ENCODE assay signal across 28 cellular contexts in genomic region chr9:131827821-131828369, GRCh38.
"Had no signal": no experiment of that assay in that cellular context is flagged by ENCODE, and none has a peak within 500 bp of the region (broad histone marks: within the 10 kb centered on the region; RNA-seq: fewer than 3 reads in every experiment).

No MANE protein-coding gene starts in this region.

- ATAC-seq: activated CD4-positive, CD25-positive, alpha-beta regulatory T cell treated with anti-CD3 and anti-CD28 coated beads, Interleukin-2, amount 50 U/mL, for 24 hours; activated CD8-positive, alpha-beta T cell treated with anti-CD3 and anti-CD28 coated beads for 36 hours; activated T-cell treated with anti-CD3 and anti-CD28 coated beads, Interleukin-2, amount 50 U/mL, for 4 hours; gastroesophageal sphincter; T-cell had no signal

- H3K4me3 ChIP-seq: esophagus squamous epithelium, gastroesophageal sphincter had no signal

- H3K27ac Mint-ChIP-seq: activated B cell treated with CpG ODN at 0.5 μM for 24 hours; activated CD8-positive, alpha-beta T cell treated with anti-CD3 and anti-CD28 coated beads for 36 hours; activated naive CD8-positive, alpha-beta T cell; activated T-helper 17 cell treated with anti-CD3 and anti-CD28 coated beads, Interleukin-2, amount 50 U/mL, for 72 hours; T-cell; T-helper 1 cell treated with Interleukin-12 subunit alpha and Interleukin-12 subunit beta and Interleukin-4 antibody, amounts not matched to agents 30 μg/mL and 1 μg/mL, for 36 hours had no signal

- H3K36me3 Mint-ChIP-seq: activated naive CD8-positive, alpha-beta T cell; T-cell had no signal

- DNase-seq: activated B cell treated with CpG ODN at 0.5 μM for 24 hours; activated CD4-positive, alpha-beta T cell treated with anti-CD3 and anti-CD28 coated beads for 48 hours; activated CD4-positive, alpha-beta T cell treated with anti-CD3 and anti-CD28 coated beads, Interleukin-2, amount 50 U/mL, for 1 hour; activated CD4-positive, alpha-beta T cell treated with anti-CD3 and anti-CD28 coated beads, Interleukin-2, amount 50 U/mL, for 48 hours; activated CD8-positive, alpha-beta memory T cell treated with anti-CD3 and anti-CD28 coated beads for 24 hours; activated CD8-positive, alpha-beta T cell treated with anti-CD3 and anti-CD28 coated beads for 36 hours; activated effector memory CD4-positive, alpha-beta T cell treated with Interleukin-2 at 50 U/mL for 16 hours; activated gamma-delta T cell treated with Interleukin-2 at 50 U/mL for 16 hours; activated naive CD4-positive, alpha-beta T cell treated with anti-CD3 and anti-CD28 coated beads, Interleukin-2, amount 50 U/mL, for 16 hours; activated naive CD4-positive, alpha-beta T cell treated with Interleukin-2 at 50 U/mL for 16 hours; activated T-cell treated with anti-CD3 and anti-CD28 coated beads, Interleukin-2, amount 50 U/mL, for 4 hours; amniotic stem cell; anterior cingulate cortex; brain microvascular endothelial cell; effector CD8-positive, alpha-beta T cell; esophagus squamous epithelium; foreskin melanocyte; SW 1271; T-cell; T-helper 9 cell; WERI-Rb-1 had no signal

- H3K4me1 Mint-ChIP-seq: activated B cell treated with CpG ODN at 0.5 μM for 24 hours; activated T-helper 17 cell treated with anti-CD3 and anti-CD28 coated beads, Interleukin-2, amount 50 U/mL, for 72 hours had no signal

- H3K9me3 Mint-ChIP-seq: activated B cell treated with CpG ODN at 0.5 μM for 24 hours; activated CD8-positive, alpha-beta T cell treated with anti-CD3 and anti-CD28 coated beads for 36 hours; activated T-cell treated with anti-CD3 and anti-CD28 coated beads, Interleukin-2, amount 50 U/mL, for 4 hours; activated T-helper 17 cell treated with anti-CD3 and anti-CD28 coated beads, Interleukin-2, amount 50 U/mL, for 72 hours; central memory CD8-positive, alpha-beta T cell; T-cell; T-helper 1 cell treated with Interleukin-12 subunit alpha and Interleukin-12 subunit beta and Interleukin-4 antibody, amounts not matched to agents 30 μg/mL and 1 μg/mL, for 36 hours had no signal

- H3K9me3 ChIP-seq: esophagus squamous epithelium had no signal

- H3K36me3 ChIP-seq: brain microvascular endothelial cell, esophagus squamous epithelium, gastroesophageal sphincter, WERI-Rb-1 had no signal

- H3K27ac ChIP-seq: brain microvascular endothelial cell, epithelial cell of prostate, esophagus squamous epithelium, gastroesophageal sphincter, WERI-Rb-1 had no signal

- H3K4me1 ChIP-seq: esophagus squamous epithelium, gastroesophageal sphincter had no signal

- H3K4me3 Mint-ChIP-seq: activated B cell treated with CpG ODN at 0.5 μM for 24 hours; activated CD8-positive, alpha-beta T cell treated with anti-CD3 and anti-CD28 coated beads for 36 hours; activated naive CD8-positive, alpha-beta T cell; activated T-cell treated with anti-CD3 and anti-CD28 coated beads, Interleukin-2, amount 50 U/mL, for 4 hours; activated T-helper 17 cell treated with anti-CD3 and anti-CD28 coated beads, Interleukin-2, amount 50 U/mL, for 72 hours; central memory CD8-positive, alpha-beta T cell; T-cell; T-helper 1 cell treated with Interleukin-12 subunit alpha and Interleukin-12 subunit beta and Interleukin-4 antibody, amounts not matched to agents 30 μg/mL and 1 μg/mL, for 36 hours had no signal
